8 cellular contexts compared by ENCODE assay signal in genomic region chr17:41548844-41549595, GRCh38. TPM values are rescaled to one million over a fixed set of nuclear protein-coding genes. Genes with fewer than 3 reads are reported as not detected.
DNase-seq lines count a peak whose midpoint lies in the region; ATAC-seq and TF ChIP-seq lines count a peak whose summit lies in the region.

No MANE protein-coding gene starts in this region.

- DNase-seq in GM06990 (ENCODE audit: extremely low read depth, insufficient read length) (peak; percentile 50), OCI-M1 (lab: John Stamatoyannopoulos, UW) (peak; percentile 93)
- DNase-seq in activated T-cell treated with anti-CD3 and anti-CD28 coated beads, Interleukin-2, amount 50 U/mL, for 1 hour = peak; percentile 82
- DNase-seq in stimulated activated CD8-positive, alpha-beta memory T cell treated with anti-CD3 and anti-CD28 coated beads, Interleukin-2, amount 100 ng/mL, for 48 hours (ENCODE audit: low read depth in 2 of 2) = peak; percentile 67 to 82

- H3K9ac ChIP-seq in HUES6 (ENCODE audit: low read length) (peak overlapping the region; percentile 61), mucosa of rectum (ENCODE audit: low read depth in 1 of 2, low read length in 2 of 2) (peak overlapping the region; percentile 76 to 83)

- no peak overlapping the region for H3K4me3 ChIP-seq in GM06990 (replicated peaks; ENCODE audit: low read depth, low read length)
- H3K4me3 ChIP-seq in HUES6 (ENCODE audit: low read depth, low read length) = peak overlapping the region; percentile 29
- H3K4me3 ChIP-seq in esophagus (ENCODE audit: low read depth in 1 of 2, low read length in 2 of 2) = peak overlapping the region; percentile 32 to 39
- peak overlapping the region; percentile 19 to 67 for H3K4me3 ChIP-seq in mucosa of rectum (ENCODE audit: low read length in 2 of 2)

- no peaks in the 10 kb centered on the region for H3K36me3 ChIP-seq in GM06990 (ENCODE audit: control insufficient read depth, insufficient read depth, low read length)
- H3K36me3 ChIP-seq in HUES6 (ENCODE audit: control insufficient read depth, insufficient read depth, low read length) = no peaks in the 10 kb centered on the region
- H3K36me3 ChIP-seq in esophagus (ENCODE audit: control insufficient read depth in 2 of 2, insufficient read depth in 2 of 2, low read length in 1 of 2) = no peaks in the 10 kb centered on the region
- H3K36me3 ChIP-seq in mucosa of rectum (ENCODE audit: control insufficient read depth in 2 of 2, insufficient read depth in 2 of 2, low read length in 2 of 2) = no peaks in the 10 kb centered on the region

- WGBS in esophagus, 2 donors = 1 to 2% methylated on average over 25 of the region's 25 CpGs

- no peak for ATAC-seq in HG03280 (IDR thresholded peaks at IDR 0.05; ENCODE audit: unreplicated experiment)

- H3K27ac ChIP-seq in HUES6 (ENCODE audit: low read depth, low read length) (no peak overlapping the region; the same call in 1 of the 2 replicates), esophagus (ENCODE audit: low read depth in 2 of 2, low read length in 1 of 2) (peak overlapping the region; percentile 93 to 96), mucosa of rectum (ENCODE audit: low read depth in 2 of 2, low read length in 2 of 2) (peak overlapping the region; percentile 92 to 93)

- H3K4me1 ChIP-seq in HUES6 (ENCODE audit: control insufficient read depth, insufficient read depth, low read length) (peaks cover 28% of the 10 kb centered on the region), esophagus (ENCODE audit: control insufficient read depth in 2 of 2, insufficient read depth in 2 of 2, low read length in 1 of 2) (peaks cover 0 to 21% of the 10 kb centered on the region in 2 donors), mucosa of rectum (ENCODE audit: control insufficient read depth in 2 of 2, insufficient read depth in 2 of 2, low read length in 2 of 2) (peaks cover 36 to 45% of the 10 kb centered on the region in 2 donors)

- H3K27me3 ChIP-seq in GM06990 (replicated peaks; ENCODE audit: control insufficient read depth, insufficient read depth, low read length) = no peaks in the 10 kb centered on the region; the same call in 1 of the 2 replicates
- H3K27me3 ChIP-seq in HUES6 (ENCODE audit: control insufficient read depth, insufficient read depth, low read length) = no peaks in the 10 kb centered on the region
- no peaks in the 10 kb centered on the region for H3K27me3 ChIP-seq in esophagus (ENCODE audit: control insufficient read depth in 1 of 2, insufficient read depth in 2 of 2, low read length in 2 of 2)
- H3K27me3 ChIP-seq in mucosa of rectum (ENCODE audit: control insufficient read depth in 2 of 2, insufficient read depth in 2 of 2, low read length in 2 of 2) = no peaks in the 10 kb centered on the region

- H3K9me3 ChIP-seq in HUES6 (ENCODE audit: control insufficient read depth, insufficient read depth, low read depth, low read length) (no peaks in the 10 kb centered on the region), esophagus (ENCODE audit: control insufficient read depth in 2 of 2, insufficient read depth in 1 of 2, low read depth in 1 of 2, low read length in 1 of 2) (no peaks in the 10 kb centered on the region), mucosa of rectum (ENCODE audit: control insufficient read depth in 2 of 2, low read length in 2 of 2) (no peaks in the 10 kb centered on the region)

- peak; percentile 83 for TF ChIP-seq CTCF in GM06990 (IDR thresholded peaks at IDR 0.05; ENCODE audit: insufficient read depth, low read length, poor library complexity, severe bottlenecking)

RNA-seq across cellular contexts. Expression of gene KRT19, which starts 20.9 kb away (rescaled TPM):
- 1,000 to 10,000 TPM in 1 of 2 donors, 100 to 1,000 TPM in 1; 506 to 1,087 TPM for polyA plus RNA-seq in esophagus

RNA-seq across cellular contexts. Expression of gene KRT9, which starts 22.8 kb away (rescaled TPM):
- under 1 TPM; 0.12 to 0.24 TPM for polyA plus RNA-seq in esophagus

RNA-seq across cellular contexts. Expression of gene KRT15, which starts 30.3 kb away (rescaled TPM):
- polyA plus RNA-seq in esophagus = 1,000 to 10,000 TPM; 1,457 to 2,808 TPM

RNA-seq across cellular contexts. Expression of gene KRT14, which starts 37.7 kb away (rescaled TPM):
- polyA plus RNA-seq in esophagus = 1,000 to 10,000 TPM in 1 of 2 donors, 100 to 1,000 TPM in 1; 516 to 1,961 TPM

RNA-seq across cellular contexts. Expression of gene KRT13, which starts 43.6 kb away (rescaled TPM):
- over 10,000 TPM; 46,015 to 60,858 TPM for polyA plus RNA-seq in esophagus
